ENCODE assay signal across 21 cellular contexts in the genomic region with DNA sequence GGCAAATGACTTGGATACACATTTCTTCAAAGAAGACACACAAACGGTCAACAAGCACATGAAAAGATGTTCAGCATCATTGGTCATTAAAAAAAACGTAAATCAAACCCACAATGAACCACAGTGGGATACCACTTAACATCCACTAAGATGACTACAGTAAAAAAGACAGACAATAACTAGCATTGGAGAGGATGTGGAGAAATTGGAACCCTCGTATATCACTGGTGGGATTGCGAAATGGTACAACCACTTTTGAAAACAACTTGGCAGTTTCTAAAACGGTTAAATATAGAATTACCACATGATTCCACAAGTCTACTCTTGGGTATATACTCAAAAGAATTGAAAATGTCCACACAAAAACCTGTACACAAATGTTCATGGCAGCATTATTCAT. TPM values are rescaled to one million over a fixed set of nuclear protein-coding genes. Genes with fewer than 3 reads are reported as not detected.
DNase-seq lines count a peak whose midpoint lies in the region; ATAC-seq and TF ChIP-seq lines count a peak whose summit lies in the region.
"Had no signal": no experiment of that assay in that cellular context is flagged by ENCODE, and none has a peak within 500 bp of the region (broad histone marks: within the 10 kb centered on the region; RNA-seq: fewer than 3 reads in every experiment).

No MANE protein-coding gene starts in this region.

- no peak for ATAC-seq in CD4-positive, alpha-beta T cell (ENCODE audit: poor library complexity)
- ATAC-seq: left colon had no signal

- DNase-seq in AG10803 (ENCODE audit: low read depth) = peak; percentile 56
- peak; percentile 71 for DNase-seq in NCI-H69 (lab: John Stamatoyannopoulos, UW)
- DNase-seq in amniotic epithelial cell (ENCODE audit: low read depth) = peak; percentile 51
- DNase-seq in posterior vena cava (ENCODE audit: low spot score) = no peak
- DNase-seq in CD4-positive, alpha-beta T cell = no peak
- no peak for DNase-seq in activated CD4-positive, alpha-beta T cell treated with anti-CD3 and anti-CD28 coated beads, Interleukin-2, amount 50 U/mL, for 48 hours
- no peak for DNase-seq in cerebellum (ENCODE audit: low spot score)
- DNase-seq: Calu3; GDM1; left colon; midbrain; NCI-H526; stimulated activated CD4-positive, alpha-beta T cell treated with anti-CD3 and anti-CD28 coated beads, Interleukin-12 subunit alpha, Interleukin-12 subunit beta, amount 100 ng/mL, for 4 hours; stimulated activated naive B cell treated with anti-CD40 and anti-IgM and Interleukin-4, amounts not matched to agents 10 μg/mL and 1 μg/mL and 100 μg/mL, for 72 hours; thyroid gland had no signal

- H3K36me3 ChIP-seq in HEK293 (ENCODE audit: control insufficient read depth in 2 of 2, insufficient read depth in 1 of 2, low read length in 2 of 2) = no peaks in the 10 kb centered on the region
- H3K36me3 ChIP-seq: neural progenitor cell, thyroid gland had no signal

- peaks cover 15% of the 10 kb centered on the region for H3K27me3 Mint-ChIP-seq in CD4-positive, alpha-beta T cell

- H3K27ac Mint-ChIP-seq in CD4-positive, alpha-beta T cell = no peak overlapping the region
- H3K27ac Mint-ChIP-seq: neural progenitor cell; stimulated activated naive B cell treated with anti-CD40 and anti-IgM and Interleukin-4, amounts not matched to agents 10 μg/mL and 1 μg/mL and 100 μg/mL, for 72 hours had no signal

- no peak overlapping the region for H3K27ac ChIP-seq in HEK293 (ENCODE audit: extremely low read depth, low read depth, low read length)
- H3K27ac ChIP-seq in CD4-positive, alpha-beta T cell (ENCODE audit: low read depth, low read length) = no peak overlapping the region
- H3K27ac ChIP-seq: neural progenitor cell, thyroid gland, VCaP had no signal

- no peaks in the 10 kb centered on the region for H3K4me1 ChIP-seq in HEK293 (ENCODE audit: control insufficient read depth, insufficient read depth, low read length)
- H3K4me1 ChIP-seq: neural progenitor cell, thyroid gland had no signal

- TF ChIP-seq CTCF in AG10803 (conservative IDR thresholded peaks at IDR 0.05; ENCODE audit: low read length) (no peak), HEK293 (tag by site-specific recombination; IDR thresholded peaks at IDR 0.05) (no peak)
- no peak for TF ChIP-seq CTCF in CD4-positive, alpha-beta T cell (IDR thresholded peaks at IDR 0.05)

- H3K4me3 ChIP-seq in AG10803 (ENCODE audit: low read length) = no peak overlapping the region
- no peak overlapping the region for H3K4me3 ChIP-seq in HEK293 (ENCODE audit: low read depth, low read length)
- H3K4me3 ChIP-seq: neural progenitor cell, thyroid gland had no signal

- POLR2A ChIA-PET in HEK293 (lab: Yijun Ruan, JAX) = no interaction called here
- POLR2A ChIA-PET in CD4-positive, alpha-beta T cell (lab: Charles Lee) = no interaction called here

- no peaks in the 10 kb centered on the region for H3K9me3 ChIP-seq in HEK293 (ENCODE audit: control insufficient read depth, insufficient read depth, low read depth, low read length)
- H3K9me3 ChIP-seq in CD4-positive, alpha-beta T cell (ENCODE audit: control insufficient read depth, low read length) = no peaks in the 10 kb centered on the region
- H3K9me3 ChIP-seq: thyroid gland had no signal

- H3K9me3 Mint-ChIP-seq in CD4-positive, alpha-beta T cell = no peaks in the 10 kb centered on the region
- H3K9me3 Mint-ChIP-seq: neural progenitor cell had no signal

- peaks cover 7% of the 10 kb centered on the region for H3K4me1 Mint-ChIP-seq in CD4-positive, alpha-beta T cell (ENCODE audit: low read depth)
- H3K4me1 Mint-ChIP-seq: neural progenitor cell had no signal

- CTCF ChIA-PET in HEK293 (lab: Yijun Ruan, JAX) = no interaction called here
- CTCF ChIA-PET in CD4-positive, alpha-beta T cell (lab: Charles Lee) = no interaction called here

- H3K36me3 Mint-ChIP-seq in CD4-positive, alpha-beta T cell (ENCODE audit: low read depth) = no peaks in the 10 kb centered on the region
- H3K36me3 Mint-ChIP-seq: neural progenitor cell had no signal

- H3K4me3 Mint-ChIP-seq in CD4-positive, alpha-beta T cell = no peak overlapping the region
- H3K4me3 Mint-ChIP-seq: activated CD8-positive, alpha-beta T cell treated with anti-CD3 and anti-CD28 coated beads, Interleukin-2, amount 10 ng/mL, durations not matched to agents 7 days and 5 days; neural progenitor cell; stimulated activated naive B cell treated with anti-CD40 and anti-IgM and Interleukin-4, amounts not matched to agents 10 μg/mL and 1 μg/mL and 100 μg/mL, for 72 hours had no signal

- intact Hi-C loops in posterior vena cava (cut with DNase I) = no loop called here
- intact Hi-C loops in CD4-positive, alpha-beta T cell (cut with DNase I, micrococcal nuclease) = no loop called here

- H3K27me3 ChIP-seq in CD4-positive, alpha-beta T cell (ENCODE audit: control insufficient read depth, insufficient read depth, low read length) = no peaks in the 10 kb centered on the region
- H3K27me3 ChIP-seq: neural progenitor cell, thyroid gland had no signal

TF ChIP-seq in HEK293, 187 proteins besides CTCF, POLR2A, EP300 and RAD21:
- TF ChIP-seq GFI1B (tag by site-specific recombination; IDR thresholded peaks at IDR 0.05) = no peak
- TF ChIP-seq PRDM4 (tag by site-specific recombination; IDR thresholded peaks at IDR 0.05) = peak; percentile 36; the same call in 1 of the 2 replicates

RNA-seq across cellular contexts. Expression of gene PPFIBP1, which starts 25.2 kb away (rescaled TPM):
- total RNA-seq in posterior vena cava (100 to 1,000 TPM in 1 of 2 donors, 10 to 100 TPM in 1; 77.5 to 105 TPM), cerebellum (35.7 TPM)
- 1 to 10 TPM; 2.6 to 2.9 TPM for total RNA-seq in CD4-positive, alpha-beta T cell

RNA-seq across cellular contexts. Expression of gene SMCO2, which starts 52.2 kb away (rescaled TPM):
- total RNA-seq in posterior vena cava (under 1 TPM in 1 of 2 donors, not detected in 1; 0.67 TPM), cerebellum (not detected)
- total RNA-seq in CD4-positive, alpha-beta T cell = not detected
- total RNA-seq: chondrocyte, frontal cortex, left colon, thyroid gland had no signal

Comparison
In these comparisons a context has a peak if more than half of its experiments do, and no peak if none do; other contexts are left out.
1. DNase-seq: peak in AG10803 (single experiment), NCI-H69 (single experiment) and amniotic epithelial cell (single experiment); none in posterior vena cava (single experiment), CD4-positive, alpha-beta T cell (0 of 10), activated CD4-positive, alpha-beta T cell treated with anti-CD3 and anti-CD28 coated beads, Interleukin-2, amount 50 U/mL, for 48 hours (0 of 2) and cerebellum (single experiment).